ENCODE assay signal across 8 cellular contexts in genomic region chr3:131501949-131502348, GRCh38. TPM values are rescaled to one million over a fixed set of nuclear protein-coding genes. Genes with fewer than 3 reads are reported as not detected.
DNase-seq lines count a peak whose midpoint lies in the region; TF ChIP-seq lines count a peak whose summit lies in the region.

No MANE protein-coding gene starts in this region.

- H3K18ac ChIP-seq in neuronal stem cell (ENCODE audit: low read length) = no peak overlapping the region

- H3K4me1 ChIP-seq in endocrine pancreas (ENCODE audit: control insufficient read depth, insufficient read depth, low read length) (peaks cover 20% of the 10 kb centered on the region), neuronal stem cell (ENCODE audit: control insufficient read depth in 2 of 2, insufficient read depth in 1 of 2, low read depth in 1 of 2, low read length in 2 of 2) (peaks cover 2 to 5% of the 10 kb centered on the region in 2 donors)

- H3K14ac ChIP-seq in neuronal stem cell (ENCODE audit: low read length) = no peak overlapping the region

- WGBS in neuronal stem cell (ENCODE audit: extremely low coverage in 2 of 2, insufficient read length in 2 of 2, insufficient replicate concordance in 1 of 2), 2 donors = no CpG with 5 or more reads among the region's 2 CpGs

- H3K4me2 ChIP-seq in neuronal stem cell (ENCODE audit: insufficient read depth, low read length, poor library complexity, severe bottlenecking) = peak overlapping the region; percentile 85

- H3K9ac ChIP-seq in endocrine pancreas (ENCODE audit: control insufficient read depth, insufficient read depth, low read length) (peak overlapping the region; percentile 99), neuronal stem cell (ENCODE audit: low read depth, low read length, poor library complexity) (no peak overlapping the region)

- no peak overlapping the region for H4K8ac ChIP-seq in neuronal stem cell (ENCODE audit: low read depth, low read length)

- H2AFZ ChIP-seq in neuronal stem cell (ENCODE audit: low read length) = peak overlapping the region; percentile 88

- H3K27ac ChIP-seq in neuronal stem cell (replicated peaks; ENCODE audit: low read length) = no peak overlapping the region

- DNase-seq in GM12865 (ENCODE audit: low read depth) (peak; percentile 23), NB4 (ENCODE audit: low read depth) (peak; percentile 25), neuronal stem cell (ENCODE audit: low spot score) (no peak), posterior vena cava (ENCODE audit: low spot score) (no peak), mesenteric fat pad (ENCODE audit: low spot score) (no peak), CD1c-positive myeloid dendritic cell (ENCODE audit: extremely low spot score) (no peak)
- DNase-seq in stimulated activated CD8-positive, alpha-beta memory T cell treated with anti-CD3 and anti-CD28 coated beads, Interleukin-4, amount 100 ng/mL, for 48 hours = no peak

- no peak overlapping the region for H3K23ac ChIP-seq in neuronal stem cell (ENCODE audit: low read depth, low read length, poor library complexity)

- H3K79me1 ChIP-seq in neuronal stem cell (ENCODE audit: low read depth, low read length) = no peaks in the 10 kb centered on the region

- peaks cover under 1% of the 10 kb centered on the region for H3K36me3 ChIP-seq in endocrine pancreas (ENCODE audit: control insufficient read depth, insufficient read depth, low read length)
- H3K36me3 ChIP-seq in neuronal stem cell (replicated peaks in 1 of 2; ENCODE audit: control insufficient read depth in 2 of 2, insufficient read depth in 2 of 2, low read length in 2 of 2) = peaks cover 5 to 43% of the 10 kb centered on the region in 2 donors

- H3K27me3 ChIP-seq in endocrine pancreas (ENCODE audit: control insufficient read depth, insufficient read depth, low read length) (no peaks in the 10 kb centered on the region), neuronal stem cell (ENCODE audit: control insufficient read depth in 3 of 3, insufficient read depth in 3 of 3, low read depth in 1 of 3, low read length in 3 of 3) (peaks cover 0 to 2% (median 0%) of the 10 kb centered on the region in 3 experiments)

- H2BK12ac ChIP-seq in neuronal stem cell (ENCODE audit: low read length) = no peak overlapping the region

- intact Hi-C loops in posterior vena cava (cut with DNase I) = loop anchor here in 1 of 2 donors (10.0 kb wide), 1 partner anchor 117 kb away; the partner anchor contains the start of gene NUDT16

- no peak overlapping the region for H3K4ac ChIP-seq in neuronal stem cell (ENCODE audit: low read length)

- no peak overlapping the region for H2BK5ac ChIP-seq in neuronal stem cell (ENCODE audit: low read length)

- peak overlapping the region; percentile 73 for H3K4me3 ChIP-seq in GM12865 (ENCODE audit: low read depth, low read length)
- H3K4me3 ChIP-seq in NB4 (ENCODE audit: low read depth, low read length) = peak overlapping the region; percentile 97
- H3K4me3 ChIP-seq in endocrine pancreas (ENCODE audit: control insufficient read depth, insufficient read depth, low read length) = peak overlapping the region; percentile 94
- peak overlapping the region; percentile 86 to 99 for H3K4me3 ChIP-seq in neuronal stem cell (ENCODE audit: low read length in 2 of 2)

- TF ChIP-seq POLR2A in NB4 (IDR thresholded peaks at IDR 0.05; ENCODE audit: extremely low read depth, insufficient read length) = no peak

- no peak for TF ChIP-seq CTCF in GM12865 (IDR thresholded peaks at IDR 0.05; ENCODE audit: insufficient read depth, low read depth, low read length, missing control alignments)
- no peak for TF ChIP-seq CTCF in NB4 (IDR thresholded peaks at IDR 0.05; ENCODE audit: low read depth, low read length)

- no peak overlapping the region for H2BK15ac ChIP-seq in neuronal stem cell (ENCODE audit: low read length)

- no peak overlapping the region for H4K91ac ChIP-seq in neuronal stem cell (ENCODE audit: low read depth, low read length, poor library complexity)

- no peaks in the 10 kb centered on the region for H3K9me3 ChIP-seq in endocrine pancreas (ENCODE audit: control insufficient read depth, low read length)
- no peaks in the 10 kb centered on the region for H3K9me3 ChIP-seq in neuronal stem cell (replicated peaks in 1 of 2; ENCODE audit: control insufficient read depth in 2 of 2, insufficient read depth in 1 of 2, low read depth in 1 of 2, low read length in 2 of 2)

- no peak overlapping the region for H2BK120ac ChIP-seq in neuronal stem cell (ENCODE audit: low read depth, low read length)

- no peak overlapping the region for H2AK5ac ChIP-seq in neuronal stem cell (ENCODE audit: low read depth, low read length)

RNA-seq across cellular contexts. Expression of gene MRPL3, which starts 0.8 kb away (rescaled TPM):
- polyA plus RNA-seq in neuronal stem cell (2013, experiment 1 of 2) = 109 TPM
- 106 TPM for polyA plus RNA-seq in neuronal stem cell (2013, experiment 2 of 2)
- total RNA-seq in posterior vena cava (10 to 100 TPM; 56.5 to 61.4 TPM), mesenteric fat pad (74.6 TPM)

Comparison
In these comparisons a context has a peak if more than half of its experiments do, and no peak if none do; other contexts are left out.
1. DNase-seq: peak in GM12865 (single experiment) and NB4 (single experiment); none in neuronal stem cell (single experiment), posterior vena cava (single experiment), mesenteric fat pad (single experiment), stimulated activated CD8-positive, alpha-beta memory T cell treated with anti-CD3 and anti-CD28 coated beads, Interleukin-4, amount 100 ng/mL, for 48 hours (single experiment) and CD1c-positive myeloid dendritic cell (single experiment).
2. Peak in every context shown above with its lines, with median percentiles within 50 percentile points of each other: H3K4me3 ChIP-seq.